Comparison of ENCODE assay signal across 16 cellular contexts in genomic region chr7:129497156-129497555, GRCh38. TPM values are rescaled to one million over a fixed set of nuclear protein-coding genes. Genes with fewer than 3 reads are reported as not detected.
DNase-seq lines count a peak whose midpoint lies in the region; ATAC-seq and TF ChIP-seq lines count a peak whose summit lies in the region.
"Had no signal": no experiment of that assay in that cellular context is flagged by ENCODE, and none has a peak within 500 bp of the region (broad histone marks: within the 10 kb centered on the region; RNA-seq: fewer than 3 reads in every experiment).

No MANE protein-coding gene starts in this region.

- POLR2A ChIA-PET in activated naive CD8-positive, alpha-beta T cell treated with anti-CD3 and anti-CD28 coated beads, Interleukin-2, amount 10 ng/mL, durations not matched to agents 7 days and 5 days (lab: Charles Lee) = no interaction called here

- no peak for ATAC-seq in activated naive CD8-positive, alpha-beta T cell treated with anti-CD3 and anti-CD28 coated beads, Interleukin-2, amount 10 ng/mL, durations not matched to agents 7 days and 5 days (ENCODE audit: low read depth)
- no peak for ATAC-seq in activated naive CD8-positive, alpha-beta T cell treated with anti-CD3 and anti-CD28 coated beads, Interleukin-2, amount 50 U/mL, for 24 hours
- no peak for ATAC-seq in naive B cell (ENCODE audit: low read depth in 2 of 2)
- no peak for ATAC-seq in sciatic nerve
- ATAC-seq: GM23338 had no signal

- intact Hi-C loops in activated T-helper 2 cell treated with anti-CD3 and anti-CD28 coated beads, Interferon-gamma antibody, Interleukin-2, Interleukin-4, amounts not matched to agents 10 μg/mL and 5 μg/mL and 100 μg/mL, durations not matched to agents 14 hours and 24 hours and 36 hours (cut with micrococcal nuclease) = loop anchor here (2.0 kb wide), 1 partner anchor 114 kb away; the partner anchor contains the start of gene NRF1
- intact Hi-C loops in sciatic nerve (cut with DNase I) = no loop called here

- no peaks in the 10 kb centered on the region for H3K9me3 Mint-ChIP-seq in activated naive CD8-positive, alpha-beta T cell treated with anti-CD3 and anti-CD28 coated beads, Interleukin-2, amount 10 ng/mL, durations not matched to agents 7 days and 5 days
- H3K9me3 Mint-ChIP-seq in activated naive CD8-positive, alpha-beta T cell treated with anti-CD3 and anti-CD28 coated beads, Interleukin-2, amount 50 U/mL, for 24 hours = no peaks in the 10 kb centered on the region
- H3K9me3 Mint-ChIP-seq in activated T-helper 2 cell treated with anti-CD3 and anti-CD28 coated beads, Interferon-gamma antibody, Interleukin-2, Interleukin-4, amounts not matched to agents 10 μg/mL and 5 μg/mL and 100 μg/mL, durations not matched to agents 14 hours and 24 hours and 36 hours = no peaks in the 10 kb centered on the region
- H3K9me3 Mint-ChIP-seq in naive B cell (no peaks in the 10 kb centered on the region), type B pancreatic cell (no peaks in the 10 kb centered on the region)
- H3K9me3 Mint-ChIP-seq: GM23338, HFFc6 had no signal

- DNase-seq in activated naive CD8-positive, alpha-beta T cell treated with anti-CD3 and anti-CD28 coated beads, Interleukin-2, amount 10 ng/mL, durations not matched to agents 7 days and 5 days = no peak
- no peak for DNase-seq in activated naive CD8-positive, alpha-beta T cell treated with anti-CD3 and anti-CD28 coated beads, Interleukin-2, amount 50 U/mL, for 24 hours
- DNase-seq in activated T-helper 2 cell treated with anti-CD3 and anti-CD28 coated beads, Interferon-gamma antibody, Interleukin-2, Interleukin-4, amounts not matched to agents 10 μg/mL and 5 μg/mL and 100 μg/mL, durations not matched to agents 14 hours and 24 hours and 36 hours (ENCODE audit: low spot score) = no peak
- DNase-seq in naive B cell (no peak), type B pancreatic cell (ENCODE audit: extremely low spot score, unreplicated experiment) (peak; percentile 31), NCI-H345 treated with DMSO at 0.1 percent for 48 hours (lab: John Stamatoyannopoulos, UW; ENCODE audit: unreplicated experiment) (no peak), sciatic nerve (ENCODE audit: low spot score) (no peak)
- DNase-seq: AML-193; CD4-positive, CD25-positive, alpha-beta regulatory T cell; DMS79 treated with DMSO at 0.1 percent for 48 hours; HFFc6; MG63; NCI-H1105 treated with DMSO at 0.1 percent for 48 hours; NCI-H187; NCI-H774 had no signal

- H3K4me1 Mint-ChIP-seq in activated naive CD8-positive, alpha-beta T cell treated with anti-CD3 and anti-CD28 coated beads, Interleukin-2, amount 10 ng/mL, durations not matched to agents 7 days and 5 days = peaks cover 17% of the 10 kb centered on the region
- H3K4me1 Mint-ChIP-seq in activated naive CD8-positive, alpha-beta T cell treated with anti-CD3 and anti-CD28 coated beads, Interleukin-2, amount 50 U/mL, for 24 hours = peaks cover 34% of the 10 kb centered on the region
- peaks cover 53% of the 10 kb centered on the region for H3K4me1 Mint-ChIP-seq in activated T-helper 2 cell treated with anti-CD3 and anti-CD28 coated beads, Interferon-gamma antibody, Interleukin-2, Interleukin-4, amounts not matched to agents 10 μg/mL and 5 μg/mL and 100 μg/mL, durations not matched to agents 14 hours and 24 hours and 36 hours (ENCODE audit: low read depth)
- H3K4me1 Mint-ChIP-seq in naive B cell (peaks cover 5 to 13% (median 11%) of the 10 kb centered on the region in 3 donors), type B pancreatic cell (ENCODE audit: unreplicated experiment) (peaks cover 4% of the 10 kb centered on the region)
- H3K4me1 Mint-ChIP-seq: GM23338 had no signal

- no peak for TF ChIP-seq CTCF in type B pancreatic cell (conservative IDR thresholded peaks at IDR 0.05)

- H3K27ac Mint-ChIP-seq in activated naive CD8-positive, alpha-beta T cell treated with anti-CD3 and anti-CD28 coated beads, Interleukin-2, amount 10 ng/mL, durations not matched to agents 7 days and 5 days = peak overlapping the region; percentile 14
- no peak overlapping the region for H3K27ac Mint-ChIP-seq in activated naive CD8-positive, alpha-beta T cell treated with anti-CD3 and anti-CD28 coated beads, Interleukin-2, amount 50 U/mL, for 24 hours
- peak overlapping the region; percentile 82 for H3K27ac Mint-ChIP-seq in activated T-helper 2 cell treated with anti-CD3 and anti-CD28 coated beads, Interferon-gamma antibody, Interleukin-2, Interleukin-4, amounts not matched to agents 10 μg/mL and 5 μg/mL and 100 μg/mL, durations not matched to agents 14 hours and 24 hours and 36 hours
- peak overlapping the region in 4 of 6 donors; percentile 2 to 58 (median 32) for H3K27ac Mint-ChIP-seq in naive B cell
- no peak overlapping the region for H3K27ac Mint-ChIP-seq in type B pancreatic cell
- H3K27ac Mint-ChIP-seq: GM23338, HFFc6 had no signal

- H3K4me3 Mint-ChIP-seq in activated naive CD8-positive, alpha-beta T cell treated with anti-CD3 and anti-CD28 coated beads, Interleukin-2, amount 10 ng/mL, durations not matched to agents 7 days and 5 days = no peak overlapping the region
- no peak overlapping the region for H3K4me3 Mint-ChIP-seq in activated naive CD8-positive, alpha-beta T cell treated with anti-CD3 and anti-CD28 coated beads, Interleukin-2, amount 50 U/mL, for 24 hours
- no peak overlapping the region for H3K4me3 Mint-ChIP-seq in activated T-helper 2 cell treated with anti-CD3 and anti-CD28 coated beads, Interferon-gamma antibody, Interleukin-2, Interleukin-4, amounts not matched to agents 10 μg/mL and 5 μg/mL and 100 μg/mL, durations not matched to agents 14 hours and 24 hours and 36 hours (ENCODE audit: low read depth)
- no peak overlapping the region for H3K4me3 Mint-ChIP-seq in naive B cell
- no peak overlapping the region for H3K4me3 Mint-ChIP-seq in type B pancreatic cell
- H3K4me3 Mint-ChIP-seq: GM23338, HFFc6 had no signal

- no peaks in the 10 kb centered on the region for H3K36me3 Mint-ChIP-seq in activated naive CD8-positive, alpha-beta T cell treated with anti-CD3 and anti-CD28 coated beads, Interleukin-2, amount 10 ng/mL, durations not matched to agents 7 days and 5 days
- peaks cover 3% of the 10 kb centered on the region for H3K36me3 Mint-ChIP-seq in activated naive CD8-positive, alpha-beta T cell treated with anti-CD3 and anti-CD28 coated beads, Interleukin-2, amount 50 U/mL, for 24 hours (ENCODE audit: low read depth)
- peaks cover 10% of the 10 kb centered on the region for H3K36me3 Mint-ChIP-seq in activated T-helper 2 cell treated with anti-CD3 and anti-CD28 coated beads, Interferon-gamma antibody, Interleukin-2, Interleukin-4, amounts not matched to agents 10 μg/mL and 5 μg/mL and 100 μg/mL, durations not matched to agents 14 hours and 24 hours and 36 hours (ENCODE audit: low read depth)
- H3K36me3 Mint-ChIP-seq in naive B cell = no peaks in the 10 kb centered on the region
- no peaks in the 10 kb centered on the region for H3K36me3 Mint-ChIP-seq in type B pancreatic cell
- H3K36me3 Mint-ChIP-seq: CD4-positive, CD25-positive, alpha-beta regulatory T cell had no signal

- H3K27me3 Mint-ChIP-seq in activated naive CD8-positive, alpha-beta T cell treated with anti-CD3 and anti-CD28 coated beads, Interleukin-2, amount 10 ng/mL, durations not matched to agents 7 days and 5 days = peaks cover 14% of the 10 kb centered on the region
- no peaks in the 10 kb centered on the region for H3K27me3 Mint-ChIP-seq in activated naive CD8-positive, alpha-beta T cell treated with anti-CD3 and anti-CD28 coated beads, Interleukin-2, amount 50 U/mL, for 24 hours
- no peaks in the 10 kb centered on the region for H3K27me3 Mint-ChIP-seq in activated T-helper 2 cell treated with anti-CD3 and anti-CD28 coated beads, Interferon-gamma antibody, Interleukin-2, Interleukin-4, amounts not matched to agents 10 μg/mL and 5 μg/mL and 100 μg/mL, durations not matched to agents 14 hours and 24 hours and 36 hours (ENCODE audit: low read depth)
- peaks cover 0 to 7% (median 0%) of the 10 kb centered on the region in 3 donors for H3K27me3 Mint-ChIP-seq in naive B cell
- peaks cover 21% of the 10 kb centered on the region for H3K27me3 Mint-ChIP-seq in type B pancreatic cell

RNA-seq across cellular contexts. Expression of gene SMKR1, which starts 5.2 kb away (rescaled TPM):
- 1 to 10 TPM; 1.3 to 2.1 TPM for total RNA-seq in activated naive CD8-positive, alpha-beta T cell treated with anti-CD3 and anti-CD28 coated beads, Interleukin-2, amount 10 ng/mL, durations not matched to agents 7 days and 5 days
- total RNA-seq in activated T-helper 2 cell treated with anti-CD3 and anti-CD28 coated beads, Interferon-gamma antibody, Interleukin-2, Interleukin-4, amounts not matched to agents 10 μg/mL and 5 μg/mL and 100 μg/mL, durations not matched to agents 14 hours and 24 hours and 36 hours = 4.7 and 6.8 TPM in 2 replicates
- 1 to 10 TPM in 4 of 6 donors, under 1 TPM in 1, not detected in 1; 0.64 to 1.3 (median 1.2) TPM for polyA plus RNA-seq in naive B cell (ENCODE audit: low read depth in 6 of 6)
- total RNA-seq in type B pancreatic cell (ENCODE audit: low replicate concordance) = 1.5 TPM in 1 of 2 replicates, not detected in the other
- 0.36 TPM for total RNA-seq in sciatic nerve
- total RNA-seq: CD4-positive, CD25-positive, alpha-beta regulatory T cell; GM23338; HFFc6 had no signal

Comparison
In these comparisons a context has a peak if more than half of its experiments do, and no peak if none do; other contexts are left out.
1. H3K27ac Mint-ChIP-seq: peak in activated naive CD8-positive, alpha-beta T cell treated with anti-CD3 and anti-CD28 coated beads, Interleukin-2, amount 10 ng/mL, durations not matched to agents 7 days and 5 days (single experiment), activated T-helper 2 cell treated with anti-CD3 and anti-CD28 coated beads, Interferon-gamma antibody, Interleukin-2, Interleukin-4, amounts not matched to agents 10 μg/mL and 5 μg/mL and 100 μg/mL, durations not matched to agents 14 hours and 24 hours and 36 hours (single experiment) and naive B cell (4 of 6); none in activated naive CD8-positive, alpha-beta T cell treated with anti-CD3 and anti-CD28 coated beads, Interleukin-2, amount 50 U/mL, for 24 hours (single experiment) and type B pancreatic cell (single experiment).